15 cellular contexts compared by ENCODE assay signal in the genomic region with DNA sequence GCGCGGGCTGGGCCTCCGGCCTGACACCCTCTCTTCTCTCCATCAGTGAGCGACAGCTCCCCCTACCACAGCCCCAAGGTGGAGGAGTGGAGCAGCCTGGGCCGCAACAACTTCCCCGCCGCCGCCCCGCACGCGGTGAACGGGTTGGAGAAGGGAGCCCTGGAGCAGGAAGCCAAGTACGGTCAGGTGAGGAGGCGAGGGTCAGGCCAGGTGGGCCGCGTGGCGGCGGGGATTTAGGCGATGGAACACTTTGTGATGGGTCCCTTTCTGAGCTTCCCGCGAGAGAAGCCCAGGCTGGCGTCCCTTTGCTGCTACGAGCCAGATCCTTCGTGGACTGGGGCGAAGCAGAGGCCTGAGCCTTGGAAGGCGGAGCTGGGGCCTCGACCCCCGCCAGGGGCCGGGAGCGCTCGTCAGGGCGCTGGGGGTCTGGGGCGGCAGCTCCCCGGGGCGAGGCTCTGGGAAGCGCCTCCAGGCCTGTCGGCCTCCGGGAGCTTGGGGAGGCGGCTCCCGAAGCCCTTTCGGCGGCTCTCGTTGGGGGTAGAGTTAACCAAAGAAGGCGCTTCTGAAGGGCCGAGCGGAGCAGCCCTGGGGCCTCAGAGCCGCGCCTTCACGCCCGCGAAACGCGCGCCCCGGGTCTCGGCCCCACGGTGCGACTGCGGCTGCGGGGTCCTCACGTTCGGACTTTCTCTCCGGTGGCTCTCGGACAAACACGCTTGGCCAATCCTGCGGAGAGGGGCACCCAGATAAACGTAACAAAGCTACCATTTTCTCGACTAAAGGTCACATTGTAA. TPM values are rescaled to one million over a fixed set of nuclear protein-coding genes. Genes with fewer than 3 reads are reported as not detected.
DNase-seq lines count a peak whose midpoint lies in the region; ATAC-seq and TF ChIP-seq lines count a peak whose summit lies in the region.
"Had no signal": no experiment of that assay in that cellular context is flagged by ENCODE, and none has a peak within 500 bp of the region (broad histone marks: within the 10 kb centered on the region; RNA-seq: fewer than 3 reads in every experiment).

No MANE protein-coding gene starts in this region.

- H4K20me1 ChIP-seq in neural cell (ENCODE audit: insufficient read depth), result no peaks in the 10 kb centered on the region

- no peak for TF ChIP-seq CTCF in CD14-positive monocyte (IDR thresholded peaks at IDR 0.05)
- peak in 1 of 6 experiments; percentile 8 for TF ChIP-seq CTCF in esophagus squamous epithelium (IDR thresholded peaks at IDR 0.05)
- no peak for TF ChIP-seq CTCF in neural cell (IDR thresholded peaks at IDR 0.05; ENCODE audit: poor library complexity, severe bottlenecking)
- no peak for TF ChIP-seq CTCF in Calu3 (IDR thresholded peaks at IDR 0.05; ENCODE audit: unreplicated experiment)

- H3K9me3 ChIP-seq in HUES64 (ENCODE audit: insufficient read depth, low read depth, low read length), result no peaks in the 10 kb centered on the region
- H3K9me3 ChIP-seq in esophagus squamous epithelium, result no peaks in the 10 kb centered on the region
- H3K9me3 ChIP-seq in neural cell (ENCODE audit: low read length), result no peaks in the 10 kb centered on the region
- H3K9me3 ChIP-seq: heart right ventricle, thyroid gland had no signal

- no peak for TF ChIP-seq RAD21 in neural cell (conservative IDR thresholded peaks at IDR 0.05)

- H3K36me3 Mint-ChIP-seq in CD14-positive monocyte (peaks cover 12 to 17% of the 10 kb centered on the region in 2 donors), Calu3 (ENCODE audit: insufficient read depth, unreplicated experiment) (peaks cover 11% of the 10 kb centered on the region)

- H3K36me3 ChIP-seq in HUES64 (ENCODE audit: insufficient read depth, low read length), result no peaks in the 10 kb centered on the region
- H3K36me3 ChIP-seq in esophagus squamous epithelium, result peaks cover 0 to 39% (median 5%) of the 10 kb centered on the region in 3 donors
- no peaks in the 10 kb centered on the region for H3K36me3 ChIP-seq in neural cell (ENCODE audit: insufficient read depth, low read length)
- H3K36me3 ChIP-seq: heart right ventricle, thyroid gland had no signal

- no peak overlapping the region for H3K27ac ChIP-seq in HUES64 (ENCODE audit: low read depth, low read length)
- H3K27ac ChIP-seq in esophagus squamous epithelium, result peak overlapping the region; percentile 85 to 96 (median 94)
- H3K27ac ChIP-seq in neural cell (ENCODE audit: low read length), result no peak overlapping the region
- H3K27ac ChIP-seq: heart right ventricle, thyroid gland had no signal

- H3K4me1 Mint-ChIP-seq in CD14-positive monocyte (peaks cover 21% of the 10 kb centered on the region), Calu3 (ENCODE audit: low read depth, unreplicated experiment) (peaks cover 10% of the 10 kb centered on the region)

- no peak for DNase-seq in CD14-positive monocyte (ENCODE audit: low spot score)
- DNase-seq in esophagus squamous epithelium (lab: John Stamatoyannopoulos, UW), result no peak
- no peak for DNase-seq in OCI-M2 (lab: John Stamatoyannopoulos, UW; ENCODE audit: unreplicated experiment)
- no peak for DNase-seq in Calu3
- no peak for DNase-seq in occipital lobe (lab: John Stamatoyannopoulos, UW)
- DNase-seq: activated CD8-positive, alpha-beta memory T cell treated with anti-CD3 and anti-CD28 coated beads, Interleukin-2, amount 10 ng/mL, durations not matched to agents 7 days and 5 days; activated naive CD4-positive, alpha-beta T cell treated with Interleukin-2 at 50 U/mL for 16 hours; heart right ventricle; NCI-H1092 treated with DMSO at 0.1 percent for 48 hours; NCI-H226; thyroid gland had no signal

- H3K4me3 Mint-ChIP-seq in CD14-positive monocyte, result peak overlapping the region; percentile 37 to 82
- H3K4me3 Mint-ChIP-seq in Calu3 (ENCODE audit: low read depth, unreplicated experiment), result no peak overlapping the region
- H3K4me3 Mint-ChIP-seq: activated CD8-positive, alpha-beta memory T cell treated with anti-CD3 and anti-CD28 coated beads, Interleukin-2, amount 10 ng/mL, durations not matched to agents 7 days and 5 days had no signal

- H3K4me3 ChIP-seq in HUES64 (ENCODE audit: low read length), result peak overlapping the region; percentile 39
- H3K4me3 ChIP-seq in esophagus squamous epithelium, result peak overlapping the region; percentile 70 to 75 (median 71)
- H3K4me3 ChIP-seq in neural cell (ENCODE audit: low read length), result no peak overlapping the region
- H3K4me3 ChIP-seq: heart right ventricle, thyroid gland had no signal

- H3K9me3 Mint-ChIP-seq in CD14-positive monocyte (peaks cover 20 to 63% (median 52%) of the 10 kb centered on the region in 7 donors), Calu3 (ENCODE audit: low read depth, unreplicated experiment) (no peaks in the 10 kb centered on the region)

- intact Hi-C loops in CD14-positive monocyte (cut with micrococcal nuclease), result no loop called here
- intact Hi-C loops in esophagus squamous epithelium (cut with DNase I), result loop anchor here (10.0 kb wide), 1 partner anchor 278 kb away; no protein-coding TSS in a partner anchor
- intact Hi-C loops in Calu3 (cut with micrococcal nuclease; ENCODE audit: unreplicated experiment), result no loop called here

- no peak for TF ChIP-seq EP300 in neural cell (conservative IDR thresholded peaks at IDR 0.05; ENCODE audit: poor library complexity, severe bottlenecking)

- ATAC-seq in GM21360 (IDR thresholded peaks at IDR 0.05; ENCODE audit: unreplicated experiment), result no peak
- ATAC-seq: activated CD8-positive, alpha-beta memory T cell treated with anti-CD3 and anti-CD28 coated beads, Interleukin-2, amount 10 ng/mL, durations not matched to agents 7 days and 5 days; heart right ventricle had no signal

- H3K9ac ChIP-seq in HUES64 (ENCODE audit: low read depth, low read length) (no peak overlapping the region), neural cell (ENCODE audit: low read length) (no peak overlapping the region)

- H3K27me3 Mint-ChIP-seq in CD14-positive monocyte (ENCODE audit: low read depth in 3 of 3), result peaks cover 64 to 71% (median 71%) of the 10 kb centered on the region in 3 donors
- no peaks in the 10 kb centered on the region for H3K27me3 Mint-ChIP-seq in Calu3 (ENCODE audit: unreplicated experiment)

- H3K79me2 ChIP-seq in neural cell (replicated peaks; ENCODE audit: insufficient read depth, low read length), result no peaks in the 10 kb centered on the region

- H3K27ac Mint-ChIP-seq in CD14-positive monocyte (no peak overlapping the region), Calu3 (ENCODE audit: unreplicated experiment) (no peak overlapping the region)
- H3K27ac Mint-ChIP-seq: activated CD8-positive, alpha-beta memory T cell treated with anti-CD3 and anti-CD28 coated beads, Interleukin-2, amount 10 ng/mL, durations not matched to agents 7 days and 5 days had no signal

- H3K27me3 ChIP-seq in HUES64 (ENCODE audit: insufficient read depth, low read length) (peaks cover 99% of the 10 kb centered on the region), esophagus squamous epithelium (peaks cover 0 to 97% (median 32%) of the 10 kb centered on the region in 4 donors), neural cell (ENCODE audit: insufficient read depth, low read depth, low read length) (peaks cover 100% of the 10 kb centered on the region)

- no peak overlapping the region for H3K4me2 ChIP-seq in neural cell (ENCODE audit: low read length)

- BruUV-seq in Calu3 (replicated peaks; lab: Mats Ljungman, UMichigan), result no TSS peak

- no peaks in the 10 kb centered on the region for H3F3A ChIP-seq in neural cell (ENCODE audit: insufficient read depth, low read length, poor library complexity, severe bottlenecking)

- H2AFZ ChIP-seq in neural cell (ENCODE audit: low read depth, low read length), result no peak overlapping the region

- CTCF ChIA-PET in Calu3 (lab: Charles Lee), result no interaction called here

- TF ChIP-seq POLR2A in esophagus squamous epithelium (IDR thresholded peaks at IDR 0.05), result no peak

- WGBS in HUES64, result under 1% methylated on average over 68 of the region's 68 CpGs
- WGBS in esophagus squamous epithelium, 2 donors, result 8 to 18% methylated on average over 2 to 22 of the region's 68 CpGs

- no peaks in the 10 kb centered on the region for H3K9me2 ChIP-seq in neural cell (ENCODE audit: insufficient read depth, low read length)

- H3K4me1 ChIP-seq in HUES64 (ENCODE audit: insufficient read depth, low read length) (peaks cover 16% of the 10 kb centered on the region; the same call in 1 of the 2 replicates), esophagus squamous epithelium (peaks cover 0 to 64% (median 28%) of the 10 kb centered on the region in 3 donors)

TF ChIP-seq in neural cell, 6 proteins besides CTCF, POLR2A, EP300 and RAD21 (continues in another document):
- TF ChIP-seq TAF1 (IDR thresholded peaks at IDR 0.05; ENCODE audit: low read depth), result no peak
- TF ChIP-seq EZH2 (IDR thresholded peaks at IDR 0.05; ENCODE audit: borderline replicate concordance, insufficient read depth, low read length, poor library complexity, severe bottlenecking), result peak; percentile 84
- no peak for TF ChIP-seq MXI1 (conservative IDR thresholded peaks at IDR 0.05; ENCODE audit: poor library complexity, severe bottlenecking)
- no peak for TF ChIP-seq SMC3 (conservative IDR thresholded peaks at IDR 0.05; ENCODE audit: poor library complexity)
- TF ChIP-seq POLR2AphosphoS5 (IDR thresholded peaks at IDR 0.05), result no peak

RNA-seq across cellular contexts. Expression of gene PAX9, which starts 5.0 kb away (rescaled TPM):
- polyA plus RNA-seq in CD14-positive monocyte (not detected), neural cell (not detected in 2 replicates)
- polyA plus RNA-seq in HUES64 (2013, experiment 1 of 2), result not detected
- not detected for polyA plus RNA-seq in HUES64 (2013, experiment 2 of 2)
- total RNA-seq in esophagus squamous epithelium (100 to 1,000 TPM in 2 of 4 donors, 10 to 100 TPM in 2; 70.1 to 152 (median 100) TPM), Calu3 (2022) (4.5 and 5.3 TPM in 2 replicates), occipital lobe (under 0.01 TPM)
- polyA minus RNA-seq in neural cell, result not detected in 2 replicates
- total RNA-seq: activated CD8-positive, alpha-beta memory T cell treated with anti-CD3 and anti-CD28 coated beads, Interleukin-2, amount 10 ng/mL, durations not matched to agents 7 days and 5 days; heart right ventricle; mesenteric fat pad had no signal

Comparison
In these comparisons a context has a peak if more than half of its experiments do, and no peak if none do; other contexts are left out.
1. H3K27ac ChIP-seq: peak in esophagus squamous epithelium (4 of 4); none in HUES64 (single experiment) and neural cell (single experiment).
2. RNA of gene PAX9, which starts 5.0 kb away (total RNA-seq): 70.1 to 152 TPM in esophagus squamous epithelium; 4.5 to 5.3 TPM in Calu3 and under 0.01 TPM in occipital lobe (single experiment); every median in the first group is over 10 times any median in the second.